Comparison of ENCODE assay signal across 16 cellular contexts in genomic region chr12:32140867-32141266, GRCh38. TPM values are rescaled to one million over a fixed set of nuclear protein-coding genes. Genes with fewer than 3 reads are reported as not detected.
A peak's percentile ranks its signal among the peaks of the same experiment; 100 is the strongest.
DNase-seq lines count a peak whose midpoint lies in the region; ATAC-seq and TF ChIP-seq lines count a peak whose summit lies in the region.
"Had no signal": no experiment of that assay in that cellular context is flagged by ENCODE, and none has a peak within 500 bp of the region (broad histone marks: within the 10 kb centered on the region; RNA-seq: fewer than 3 reads in every experiment).

No MANE protein-coding gene starts in this region.

- H3K9me3 ChIP-seq in OCI-LY1 (ENCODE audit: low read length) (no peaks in the 10 kb centered on the region), iPS-20b (ENCODE audit: insufficient read depth, low read depth, low read length) (no peaks in the 10 kb centered on the region)
- H3K9me3 ChIP-seq: left lung, pancreas had no signal

- H3K79me2 ChIP-seq in OCI-LY1 (ENCODE audit: insufficient read depth, low read length): peaks cover 44% of the 10 kb centered on the region

- H3K27ac ChIP-seq in OCI-LY1 (ENCODE audit: low read depth, low read length, poor library complexity, severe bottlenecking) (peak overlapping the region; percentile 99), iPS-20b (ENCODE audit: low read length) (no peak overlapping the region)
- H3K27ac ChIP-seq: left lung, pancreas had no signal

- peak overlapping the region; percentile 77 for H3K9ac ChIP-seq in OCI-LY1 (ENCODE audit: low read length)
- H3K9ac ChIP-seq in iPS-20b (ENCODE audit: low read depth, low read length): no peak overlapping the region; the same call in 1 of the 2 replicates

- TF ChIP-seq CTCF in OCI-LY1 (IDR thresholded peaks at IDR 0.05; ENCODE audit: low read length): no peak

- H3K27me3 ChIP-seq in OCI-LY1 (ENCODE audit: insufficient read depth, low read length): no peaks in the 10 kb centered on the region
- H3K27me3 ChIP-seq in iPS-20b (ENCODE audit: insufficient read depth, low read length): peaks cover 16% of the 10 kb centered on the region; the same call in 1 of the 2 replicates
- H3K27me3 ChIP-seq: left lung, pancreas had no signal

- H3K36me3 ChIP-seq in OCI-LY1 (ENCODE audit: insufficient read depth, low read length) (no peaks in the 10 kb centered on the region), iPS-20b (ENCODE audit: insufficient read depth, low read depth, low read length) (no peaks in the 10 kb centered on the region)
- H3K36me3 ChIP-seq: left lung, pancreas had no signal

- H3K4me1 ChIP-seq in OCI-LY1 (ENCODE audit: insufficient read depth, low read length, severe bottlenecking) (peaks cover 95% of the 10 kb centered on the region), iPS-20b (ENCODE audit: insufficient read depth, low read length) (peaks cover 35% of the 10 kb centered on the region)
- H3K4me1 ChIP-seq: left lung, pancreas had no signal

- H3K4me3 Mint-ChIP-seq in activated naive CD4-positive, alpha-beta T cell treated with anti-CD3 and anti-CD28 coated beads, Interleukin-2, amount 50 U/mL, for 24 hours: peak overlapping the region; percentile 45
- peak overlapping the region in 2 of 5 donors; percentile 14 to 87 for H3K4me3 Mint-ChIP-seq in immature natural killer cell

- no peaks in the 10 kb centered on the region for H3K9me2 ChIP-seq in OCI-LY1 (ENCODE audit: low read depth, low read length)

- H3K4me1 Mint-ChIP-seq in activated naive CD4-positive, alpha-beta T cell treated with anti-CD3 and anti-CD28 coated beads, Interleukin-2, amount 50 U/mL, for 24 hours: peaks cover 40% of the 10 kb centered on the region
- peaks cover 15 to 19% of the 10 kb centered on the region in 2 donors for H3K4me1 Mint-ChIP-seq in immature natural killer cell

- no peak overlapping the region for H2AFZ ChIP-seq in OCI-LY1 (ENCODE audit: low read length)

- no peaks in the 10 kb centered on the region for H3K27me3 Mint-ChIP-seq in activated naive CD4-positive, alpha-beta T cell treated with anti-CD3 and anti-CD28 coated beads, Interleukin-2, amount 50 U/mL, for 24 hours
- peaks cover 0 to 2% (median 0%) of the 10 kb centered on the region in 3 donors for H3K27me3 Mint-ChIP-seq in immature natural killer cell (ENCODE audit: low read depth in 3 of 3)

- no peaks in the 10 kb centered on the region for H4K20me1 ChIP-seq in OCI-LY1 (ENCODE audit: insufficient read depth, low read length)

- no peak for DNase-seq in activated naive CD4-positive, alpha-beta T cell treated with anti-CD3 and anti-CD28 coated beads, Interleukin-2, amount 50 U/mL, for 72 hours (ENCODE audit: low spot score in 2 of 2)
- DNase-seq in superior temporal gyrus (ENCODE audit: extremely low spot score) (peak; percentile 64), immature natural killer cell (no peak), NCI-H1092 (lab: John Stamatoyannopoulos, UW) (no peak), amniotic stem cell (lab: John Stamatoyannopoulos, UW) (no peak)
- DNase-seq: activated CD8-positive, alpha-beta memory T cell treated with anti-CD3 and anti-CD28 coated beads, Interleukin-2, amount 50 U/mL, for 48 hours; DMS153; left lung; MV-4-11; NCI-H510A treated with DMSO at 0.1 percent for 48 hours; pancreas; SHP77 treated with DMSO at 0.1 percent for 48 hours; trophoblast cell had no signal

- H3K36me3 Mint-ChIP-seq in activated naive CD4-positive, alpha-beta T cell treated with anti-CD3 and anti-CD28 coated beads, Interleukin-2, amount 50 U/mL, for 24 hours: peaks cover 2% of the 10 kb centered on the region
- H3K36me3 Mint-ChIP-seq in activated naive CD4-positive, alpha-beta T cell treated with anti-CD3 and anti-CD28 coated beads, Interleukin-2, amount 50 U/mL, for 72 hours: no peaks in the 10 kb centered on the region
- H3K36me3 Mint-ChIP-seq in immature natural killer cell: no peaks in the 10 kb centered on the region

- peaks cover 7% of the 10 kb centered on the region; the same call in 1 of the 2 replicates for H3F3A ChIP-seq in OCI-LY1 (ENCODE audit: insufficient read depth, low read length)

- ATAC-seq in activated naive CD4-positive, alpha-beta T cell treated with anti-CD3 and anti-CD28 coated beads, Interleukin-2, amount 50 U/mL, for 72 hours: no peak
- ATAC-seq: left lung, pancreas had no signal

- no peak overlapping the region for H3K27ac Mint-ChIP-seq in activated naive CD4-positive, alpha-beta T cell treated with anti-CD3 and anti-CD28 coated beads, Interleukin-2, amount 50 U/mL, for 24 hours
- H3K27ac Mint-ChIP-seq in activated naive CD4-positive, alpha-beta T cell treated with anti-CD3 and anti-CD28 coated beads, Interleukin-2, amount 50 U/mL, for 72 hours: no peak overlapping the region
- no peak overlapping the region for H3K27ac Mint-ChIP-seq in immature natural killer cell

- H3K4me2 ChIP-seq in OCI-LY1 (ENCODE audit: low read length): peak overlapping the region; percentile 85

- H3K9me3 Mint-ChIP-seq in activated naive CD4-positive, alpha-beta T cell treated with anti-CD3 and anti-CD28 coated beads, Interleukin-2, amount 50 U/mL, for 24 hours: no peaks in the 10 kb centered on the region
- no peaks in the 10 kb centered on the region for H3K9me3 Mint-ChIP-seq in activated naive CD4-positive, alpha-beta T cell treated with anti-CD3 and anti-CD28 coated beads, Interleukin-2, amount 50 U/mL, for 72 hours
- H3K9me3 Mint-ChIP-seq in immature natural killer cell: no peaks in the 10 kb centered on the region

- H3K4me3 ChIP-seq in OCI-LY1 (ENCODE audit: low read depth, low read length, poor library complexity, severe bottlenecking): peak overlapping the region; percentile 58
- H3K4me3 ChIP-seq in iPS-20b (ENCODE audit: low read length): peak overlapping the region; percentile 35; the same call in 1 of the 2 replicates
- H3K4me3 ChIP-seq: left lung, pancreas had no signal

RNA-seq across cellular contexts. Expression of gene BICD1, which starts 34.2 kb away (rescaled TPM):
- total RNA-seq in activated naive CD4-positive, alpha-beta T cell treated with anti-CD3 and anti-CD28 coated beads, Interleukin-2, amount 50 U/mL, for 72 hours: 10 to 100 TPM; 15.1 to 18.4 TPM
- polyA plus RNA-seq in immature natural killer cell: 1 to 10 TPM; 1.0 to 9.1 (median 4.0) TPM
